Comparison of ENCODE assay signal across 24 cellular contexts in genomic region chr16:66566051-66566901, GRCh38. TPM values are rescaled to one million over a fixed set of nuclear protein-coding genes. Genes with fewer than 3 reads are reported as not detected.
DNase-seq lines count a peak whose midpoint lies in the region; ATAC-seq and TF ChIP-seq lines count a peak whose summit lies in the region.
"Had no signal": no experiment of that assay in that cellular context is flagged by ENCODE, and none has a peak within 500 bp of the region (broad histone marks: within the 10 kb centered on the region; RNA-seq: fewer than 3 reads in every experiment).

Gene CMTM1 (plus strand): TSS chr16:66566439. CDS start chr16:66566514, 75 bp downstream.

- POLR2A ChIA-PET in activated CD4-positive, alpha-beta T cell treated with anti-CD3 and anti-CD28 coated beads, Interleukin-2, amount 10 ng/mL, durations not matched to agents 7 days and 5 days (lab: Charles Lee) = no interaction called here

- no peak within 1 kb of the TSS for H3K27ac Mint-ChIP-seq in activated CD4-positive, alpha-beta T cell treated with anti-CD3 and anti-CD28 coated beads, Interleukin-2, amount 10 ng/mL, durations not matched to agents 7 days and 5 days
- H3K27ac Mint-ChIP-seq in activated naive CD8-positive, alpha-beta T cell treated with anti-CD3 and anti-CD28 coated beads, Interleukin-2, amount 50 U/mL, for 24 hours = peak within 1 kb of the TSS; percentile 18
- H3K27ac Mint-ChIP-seq in neural crest cell (ENCODE audit: unreplicated experiment) = no peak within 1 kb of the TSS
- H3K27ac Mint-ChIP-seq: progenitor cell of endocrine pancreas had no signal

- peaks cover 34% of the 10 kb centered on the region for H3K4me1 Mint-ChIP-seq in activated CD4-positive, alpha-beta T cell treated with anti-CD3 and anti-CD28 coated beads, Interleukin-2, amount 10 ng/mL, durations not matched to agents 7 days and 5 days
- peaks cover 42% of the 10 kb centered on the region for H3K4me1 Mint-ChIP-seq in activated naive CD8-positive, alpha-beta T cell treated with anti-CD3 and anti-CD28 coated beads, Interleukin-2, amount 50 U/mL, for 24 hours
- H3K4me1 Mint-ChIP-seq in neural crest cell = no peaks in the 10 kb centered on the region

- DNase-seq in activated CD4-positive, alpha-beta T cell treated with anti-CD3 and anti-CD28 coated beads, Interleukin-2, amount 10 ng/mL, durations not matched to agents 7 days and 5 days = no peak
- no peak for DNase-seq in activated CD4-positive, alpha-beta T cell treated with anti-CD3 and anti-CD28 coated beads, Interleukin-2, amount 50 U/mL, for 4 hours
- DNase-seq in H7 (peak; percentile 38), neural crest cell (ENCODE audit: low read depth, low spot score) (no peak), NCI-H146 treated with DMSO at 0.1 percent for 48 hours (lab: John Stamatoyannopoulos, UW; ENCODE audit: unreplicated experiment) (no peak)
- DNase-seq in activated naive CD8-positive, alpha-beta T cell treated with anti-CD3 and anti-CD28 coated beads, Interleukin-2, amount 50 U/mL, for 24 hours = no peak
- DNase-seq in NK-92 treated with Interleukin-12 subunit alpha and Interleukin-12 subunit beta, amount 100 ng/mL, for 24 hours (lab: John Stamatoyannopoulos, UW) = no peak
- DNase-seq: activated CD4-positive, alpha-beta T cell treated with anti-CD3 and anti-CD28 coated beads for 4 hours; activated naive CD4-positive, alpha-beta T cell treated with Interleukin-2 at 50 U/mL for 16 hours; caudate nucleus; DMS79 treated with DMSO at 0.1 percent for 48 hours; islet precursor cell; midbrain; NCI-H1048; NCI-H187; NCI-H526; Peyer's patch; upper lobe of right lung had no signal

- CTCF ChIA-PET in activated CD4-positive, alpha-beta T cell treated with anti-CD3 and anti-CD28 coated beads, Interleukin-2, amount 10 ng/mL, durations not matched to agents 7 days and 5 days (lab: Charles Lee) = interaction anchor here (1.0 kb wide), 1 partner anchor 12 kb away, joined by 3 read pairs; no protein-coding TSS in a partner anchor

- no peak for ATAC-seq in activated naive CD8-positive, alpha-beta T cell treated with anti-CD3 and anti-CD28 coated beads, Interleukin-2, amount 50 U/mL, for 24 hours
- no peak for ATAC-seq in HG03108 (IDR thresholded peaks at IDR 0.05; ENCODE audit: unreplicated experiment)
- ATAC-seq: A549, upper lobe of right lung had no signal

- peaks cover 46% of the 10 kb centered on the region for H3K36me3 Mint-ChIP-seq in activated CD4-positive, alpha-beta T cell treated with anti-CD3 and anti-CD28 coated beads, Interleukin-2, amount 10 ng/mL, durations not matched to agents 7 days and 5 days (ENCODE audit: low read depth)
- H3K36me3 Mint-ChIP-seq in activated naive CD8-positive, alpha-beta T cell treated with anti-CD3 and anti-CD28 coated beads, Interleukin-2, amount 50 U/mL, for 24 hours (ENCODE audit: low read depth) = peaks cover 36% of the 10 kb centered on the region
- peaks cover 14% of the 10 kb centered on the region for H3K36me3 Mint-ChIP-seq in neural crest cell (ENCODE audit: low read depth)

- H3K27me3 ChIP-seq in H7 (ENCODE audit: control insufficient read depth, insufficient read depth, low read length) = no peaks in the 10 kb centered on the region
- H3K27me3 ChIP-seq: ascending aorta, Peyer's patch, upper lobe of right lung had no signal

- no peak within 1 kb of the TSS for H3K4me3 ChIP-seq in H7 (ENCODE audit: insufficient read depth, low read depth, low read length)
- H3K4me3 ChIP-seq: A549, ascending aorta, HAP-1, Peyer's patch, upper lobe of right lung had no signal

- no peaks in the 10 kb centered on the region for H3K9me3 Mint-ChIP-seq in activated CD4-positive, alpha-beta T cell treated with anti-CD3 and anti-CD28 coated beads, Interleukin-2, amount 10 ng/mL, durations not matched to agents 7 days and 5 days
- no peaks in the 10 kb centered on the region for H3K9me3 Mint-ChIP-seq in activated naive CD8-positive, alpha-beta T cell treated with anti-CD3 and anti-CD28 coated beads, Interleukin-2, amount 50 U/mL, for 24 hours
- no peaks in the 10 kb centered on the region for H3K9me3 Mint-ChIP-seq in neural crest cell
- H3K9me3 Mint-ChIP-seq: dendritic cell treated with granulocyte-macrophage colony-stimulating factor and Interleukin-4, amounts not matched to agents 40 ng/mL and 50 ng/mL, for 4 days had no signal

- H3K4me3 Mint-ChIP-seq in activated CD4-positive, alpha-beta T cell treated with anti-CD3 and anti-CD28 coated beads, Interleukin-2, amount 10 ng/mL, durations not matched to agents 7 days and 5 days = no peak within 1 kb of the TSS
- H3K4me3 Mint-ChIP-seq in activated naive CD8-positive, alpha-beta T cell treated with anti-CD3 and anti-CD28 coated beads, Interleukin-2, amount 50 U/mL, for 24 hours = no peak within 1 kb of the TSS
- H3K4me3 Mint-ChIP-seq in neural crest cell = no peak within 1 kb of the TSS
- H3K4me3 Mint-ChIP-seq: dendritic cell treated with granulocyte-macrophage colony-stimulating factor and Interleukin-4, amounts not matched to agents 40 ng/mL and 50 ng/mL, for 4 days had no signal

- no peak for TF ChIP-seq CTCF in neural crest cell (conservative IDR thresholded peaks at IDR 0.05)

- no peaks in the 10 kb centered on the region; the same call in 1 of the 2 replicates for H3K36me3 ChIP-seq in H7 (replicated peaks; ENCODE audit: control insufficient read depth, insufficient read depth, low read length)

- no peaks in the 10 kb centered on the region for H3K27me3 Mint-ChIP-seq in activated CD4-positive, alpha-beta T cell treated with anti-CD3 and anti-CD28 coated beads, Interleukin-2, amount 10 ng/mL, durations not matched to agents 7 days and 5 days
- H3K27me3 Mint-ChIP-seq in activated naive CD8-positive, alpha-beta T cell treated with anti-CD3 and anti-CD28 coated beads, Interleukin-2, amount 50 U/mL, for 24 hours = no peaks in the 10 kb centered on the region
- H3K27me3 Mint-ChIP-seq in neural crest cell (ENCODE audit: low read depth) = no peaks in the 10 kb centered on the region
- H3K27me3 Mint-ChIP-seq: dendritic cell treated with granulocyte-macrophage colony-stimulating factor and Interleukin-4, amounts not matched to agents 40 ng/mL and 50 ng/mL, for 4 days; progenitor cell of endocrine pancreas had no signal

RNA-seq across cellular contexts. Expression of gene CMTM1, which starts in this region (rescaled TPM):
- 10 to 100 TPM; 12.3 to 15.3 TPM for total RNA-seq in activated CD4-positive, alpha-beta T cell treated with anti-CD3 and anti-CD28 coated beads, Interleukin-2, amount 10 ng/mL, durations not matched to agents 7 days and 5 days
- total RNA-seq in H7 (2014; rRNA removed; shearing (Covaris generic)) = 1.4 and 2.1 TPM in 2 replicates
- total RNA-seq in neural crest cell = 17.1 and 18.4 TPM in 2 replicates
- total RNA-seq: ascending aorta had no signal
